In genomic region chr13:31765441-31765840, GRCh38 we compare ENCODE assay signal across 22 cellular contexts. TPM values are rescaled to one million over a fixed set of nuclear protein-coding genes. Genes with fewer than 3 reads are reported as not detected.
DNase-seq lines count a peak whose midpoint lies in the region; ATAC-seq and TF ChIP-seq lines count a peak whose summit lies in the region.
"Had no signal": no experiment of that assay in that cellular context is flagged by ENCODE, and none has a peak within 500 bp of the region (broad histone marks: within the 10 kb centered on the region; RNA-seq: fewer than 3 reads in every experiment).

No MANE protein-coding gene starts in this region.

- H2AFZ ChIP-seq in mammary epithelial cell (ENCODE audit: low read depth, low read length) (no peak overlapping the region), mesenchymal stem cell (ENCODE audit: low read depth, low read length) (no peak overlapping the region)
- H2AFZ ChIP-seq: parathyroid adenoma had no signal

- H2AK5ac ChIP-seq in mesenchymal stem cell (ENCODE audit: low read length, severe bottlenecking): no peak overlapping the region

- dilution Hi-C loops in mammary epithelial cell (cut with HindIII; ENCODE audit: low sequenced_read_pairs): no loop called here

- H3K23ac ChIP-seq in mesenchymal stem cell (ENCODE audit: low read length in 2 of 2): no peak overlapping the region

- H3K36me3 ChIP-seq in mammary epithelial cell (ENCODE audit: insufficient read depth, low read length): no peaks in the 10 kb centered on the region
- no peaks in the 10 kb centered on the region for H3K36me3 ChIP-seq in mesenchymal stem cell (ENCODE audit: control insufficient read depth in 1 of 2, insufficient read depth in 2 of 2, low read depth in 1 of 2, low read length in 2 of 2)
- H3K36me3 ChIP-seq: spleen had no signal

- H3K4me2 ChIP-seq in mammary epithelial cell (ENCODE audit: insufficient read depth, low read depth, low read length): no peak overlapping the region
- H3K4me2 ChIP-seq in mesenchymal stem cell (ENCODE audit: low read length, poor library complexity, severe bottlenecking): no peak overlapping the region

- WGBS in mammary epithelial cell (ENCODE audit: low coverage, missing lambda C conversion rate): 27% methylated on average over 2 of the region's 2 CpGs
- WGBS in mesenchymal stem cell: 80% methylated on average over 1 of the region's 2 CpGs

- no peak overlapping the region for H2BK120ac ChIP-seq in mesenchymal stem cell (ENCODE audit: low read depth, low read length)

- no peak for ATAC-seq in HG03460 (IDR thresholded peaks at IDR 0.05; ENCODE audit: unreplicated experiment)
- ATAC-seq in GM21526 (IDR thresholded peaks at IDR 0.05; ENCODE audit: low FRiP score, unreplicated experiment): no peak
- no peak for ATAC-seq in HG03520 (IDR thresholded peaks at IDR 0.05; ENCODE audit: unreplicated experiment)
- ATAC-seq: left lobe of liver; PC-3; stimulated activated naive B cell treated with anti-CD40 and anti-IgM and Interleukin-4, amounts not matched to agents 10 μg/mL and 1 μg/mL and 100 μg/mL, for 72 hours had no signal

- CTCF ChIA-PET in mammary epithelial cell (lab: Charles Lee; ENCODE audit: low non-redundant PET) (no interaction called here), HEK293T (lab: Yijun Ruan, JAX) (no interaction called here)

- no peaks in the 10 kb centered on the region for H3K79me1 ChIP-seq in mesenchymal stem cell (replicated peaks; ENCODE audit: low read length, poor library complexity, severe bottlenecking)

- H4K8ac ChIP-seq in mesenchymal stem cell (ENCODE audit: low read length): no peak overlapping the region

- H3K79me2 ChIP-seq in mammary epithelial cell (ENCODE audit: insufficient read depth, low read length): no peaks in the 10 kb centered on the region
- H3K79me2 ChIP-seq: parathyroid adenoma had no signal

- H3K4me1 ChIP-seq in mammary epithelial cell (ENCODE audit: insufficient read depth, low read length): peaks cover 45% of the 10 kb centered on the region
- H3K4me1 ChIP-seq in mesenchymal stem cell (ENCODE audit: control insufficient read depth, insufficient read depth, low read depth, low read length): peaks cover 1% of the 10 kb centered on the region
- H3K4me1 ChIP-seq: parathyroid adenoma, spleen had no signal

- no TSS peak for BruUV-seq in mammary epithelial cell (replicated peaks; lab: Mats Ljungman, UMichigan)

- H4K20me1 ChIP-seq in mammary epithelial cell (ENCODE audit: insufficient read depth, low read length): no peaks in the 10 kb centered on the region

- H3K18ac ChIP-seq in mesenchymal stem cell (ENCODE audit: low read depth in 1 of 2, low read length in 2 of 2): no peak overlapping the region

- no peak overlapping the region for H3K4ac ChIP-seq in mesenchymal stem cell (ENCODE audit: low read depth in 1 of 2, low read length in 2 of 2)

- no peak overlapping the region for H2BK15ac ChIP-seq in mesenchymal stem cell (ENCODE audit: low read depth, poor library complexity, severe bottlenecking)

- H3K14ac ChIP-seq in mesenchymal stem cell (ENCODE audit: low read length in 2 of 2): no peak overlapping the region

- H2BK5ac ChIP-seq in mesenchymal stem cell (ENCODE audit: low read depth, low read length, poor library complexity, severe bottlenecking): no peak overlapping the region

- peak; percentile 75 for DNase-seq in AG09309 (ENCODE audit: low read depth)
- DNase-seq in M059J (ENCODE audit: low read depth): peak; percentile 84
- peak; percentile 56 for DNase-seq in mammary epithelial cell
- peak; percentile 23 for DNase-seq in mesenchymal stem cell
- no peak for DNase-seq in HEK293T (ENCODE audit: extremely low spot score)
- DNase-seq: ACHN; activated CD4-positive, alpha-beta T cell treated with anti-CD3 and anti-CD28 coated beads, Interleukin-2, amount 50 U/mL, for 48 hours; Calu3; cortex of kidney; hippocampal formation; NCI-H2029 treated with DMSO at 0.1 percent for 48 hours; NCI-H510A treated with DMSO at 0.1 percent for 48 hours; PC-3; spleen; stimulated activated naive B cell treated with anti-CD40 and anti-IgM and Interleukin-4, amounts not matched to agents 10 μg/mL and 1 μg/mL and 100 μg/mL, for 72 hours had no signal

- POLR2A ChIA-PET in HEK293T (lab: Yijun Ruan, JAX): no interaction called here

- no peak for TF ChIP-seq CTCF in AG09309 (IDR thresholded peaks at IDR 0.05; ENCODE audit: control insufficient read depth, insufficient read depth, low read depth, low read length, missing control alignments)
- no peak for TF ChIP-seq CTCF in mammary epithelial cell (conservative IDR thresholded peaks at IDR 0.05 in 1 of 2, IDR thresholded peaks at IDR 0.05 in 1 of 2; ENCODE audit: extremely low read depth in 1 of 2, insufficient read depth in 1 of 2, low read depth in 1 of 2, low read length in 2 of 2)

- H3K9ac ChIP-seq in mammary epithelial cell (ENCODE audit: insufficient read depth, low read length) (no peak overlapping the region), mesenchymal stem cell (ENCODE audit: low read length) (peak overlapping the region; percentile 76)
- H3K9ac ChIP-seq: parathyroid adenoma had no signal

- intact Hi-C loops in mammary epithelial cell (cut with micrococcal nuclease): no loop called here

- H3K4me3 ChIP-seq in AG09309 (ENCODE audit: control insufficient read depth, low read depth, low read length) (no peak overlapping the region), mammary epithelial cell (replicated peaks in 1 of 3; ENCODE audit: insufficient read depth in 1 of 3, low read depth in 2 of 3, low read length in 3 of 3) (no peak overlapping the region), mesenchymal stem cell (ENCODE audit: insufficient read depth in 1 of 2, low read depth in 1 of 2, low read length in 2 of 2) (no peak overlapping the region)
- H3K4me3 ChIP-seq: spleen had no signal

- H3K9me3 ChIP-seq in mammary epithelial cell (replicated peaks; ENCODE audit: insufficient read depth, low read length) (no peaks in the 10 kb centered on the region), mesenchymal stem cell (ENCODE audit: control insufficient read depth, low read length) (no peaks in the 10 kb centered on the region)
- H3K9me3 ChIP-seq: spleen had no signal

- H3K27me3 ChIP-seq in mammary epithelial cell (ENCODE audit: insufficient read depth, low read length) (no peaks in the 10 kb centered on the region), mesenchymal stem cell (ENCODE audit: control insufficient read depth in 1 of 2, insufficient read depth in 1 of 2, low read length in 2 of 2) (no peaks in the 10 kb centered on the region)
- H3K27me3 ChIP-seq: spleen had no signal

- no peak overlapping the region for H4K91ac ChIP-seq in mesenchymal stem cell (ENCODE audit: low read length)

- no peak overlapping the region for H2BK12ac ChIP-seq in mesenchymal stem cell (ENCODE audit: low read length in 2 of 2)

- no peak overlapping the region for H3K27ac ChIP-seq in mammary epithelial cell (ENCODE audit: insufficient read depth, low read depth, low read length)
- no peak overlapping the region for H3K27ac ChIP-seq in mesenchymal stem cell (ENCODE audit: low read length, poor library complexity, severe bottlenecking)
- H3K27ac ChIP-seq: epithelial cell of prostate, parathyroid adenoma, spleen had no signal

- in situ Hi-C loops in mammary epithelial cell (cut with MboI; ENCODE audit: low sequenced_read_pairs in 2 of 2): no loop called here

TF ChIP-seq in HEK293T, 16 proteins besides CTCF, POLR2A, EP300 and RAD21:
- no peak for TF ChIP-seq TARDBP (IDR thresholded peaks at IDR 0.05)
- TF ChIP-seq PKNOX1 (IDR thresholded peaks at IDR 0.05): no peak
- TF ChIP-seq SUZ12 (IDR thresholded peaks at IDR 0.05): no peak
TF ChIP-seq in HEK293T: peak in this region for 0.

RNA-seq across cellular contexts. Expression of gene RXFP2, which starts 26.1 kb away (rescaled TPM):
- 0.07 TPM in 1 of 2 replicates, not detected in the other for total RNA-seq in M059J (2014; rRNA removed; shearing (Covaris generic))
- total RNA-seq in mammary epithelial cell: not detected
- polyA plus RNA-seq in mammary epithelial cell: not detected
- polyA minus RNA-seq in mammary epithelial cell: not detected
- not detected for polyA plus RNA-seq in mesenchymal stem cell (2013, experiment 1 of 2)
- polyA plus RNA-seq in mesenchymal stem cell (2013, experiment 2 of 2): not detected
- total RNA-seq: Calu3, left lobe of liver, PC-3, spleen, ureter had no signal
- polyA plus RNA-seq: spleen had no signal
